ENCODE assay signal across 19 cellular contexts in the genomic region with DNA sequence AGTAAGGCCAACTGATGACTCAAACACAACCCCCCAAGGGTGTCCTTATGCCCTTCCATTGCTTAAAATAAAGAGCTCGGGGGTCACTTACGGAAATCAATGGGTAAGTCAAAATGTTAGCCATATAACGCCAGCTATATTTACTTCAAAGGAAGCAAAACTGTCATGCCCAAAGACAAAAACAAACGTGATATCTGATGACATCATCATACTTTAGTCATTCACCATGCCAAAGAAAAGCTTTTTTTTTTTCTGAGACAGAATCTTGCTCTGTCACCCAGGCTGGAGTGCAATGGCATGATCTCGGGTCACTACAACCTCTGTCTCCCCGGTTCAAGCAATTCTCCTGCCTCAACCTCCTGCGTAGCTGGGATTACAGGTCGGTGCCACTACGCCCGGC. TPM values are rescaled to one million over a fixed set of nuclear protein-coding genes. Genes with fewer than 3 reads are reported as not detected.
DNase-seq lines count a peak whose midpoint lies in the region; ATAC-seq, FAIRE-seq and TF ChIP-seq lines count a peak whose summit lies in the region.
"Had no signal": no experiment of that assay in that cellular context is flagged by ENCODE, and none has a peak within 500 bp of the region (broad histone marks: within the 10 kb centered on the region; RNA-seq: fewer than 3 reads in every experiment).

No MANE protein-coding gene starts in this region.

- no peak for TF ChIP-seq CTCF in HepG2 (CRISPR knock-in tag; IDR thresholded peaks at IDR 0.05)
- no peak for TF ChIP-seq CTCF in right lobe of liver (IDR thresholded peaks at IDR 0.05)
- TF ChIP-seq CTCF in PC-3 (conservative IDR thresholded peaks at IDR 0.05; ENCODE audit: low read depth, low read length), result no peak
- no peak for TF ChIP-seq CTCF in bronchial epithelial cell (IDR thresholded peaks at IDR 0.05; ENCODE audit: insufficient read depth, low read length, severe bottlenecking)
- TF ChIP-seq CTCF in adrenal gland (IDR thresholded peaks at IDR 0.05), result no peak

- H3K27me3 ChIP-seq in HepG2 (ENCODE audit: control insufficient read depth in 1 of 2, insufficient read depth in 2 of 2, low read length in 2 of 2), result peaks cover 3 to 13% of the 10 kb centered on the region in 2 experiments; a peak in 2 of 5 replicates
- no peaks in the 10 kb centered on the region for H3K27me3 ChIP-seq in right lobe of liver
- no peaks in the 10 kb centered on the region for H3K27me3 ChIP-seq in PC-3 (ENCODE audit: low read length)
- no peaks in the 10 kb centered on the region for H3K27me3 ChIP-seq in bronchial epithelial cell (ENCODE audit: control insufficient read depth, insufficient read depth, low read length)
- H3K27me3 ChIP-seq in adrenal gland, result no peaks in the 10 kb centered on the region

- no TSS peak for BruUV-seq in HepG2 (replicated peaks; lab: Mats Ljungman, UMichigan)
- no TSS peak for BruUV-seq in PC-3 (replicated peaks; lab: Mats Ljungman, UMichigan)

- H3K9ac ChIP-seq in HepG2 (ENCODE audit: insufficient read depth, low read depth, low read length) (no peak overlapping the region), PC-3 (ENCODE audit: low read length) (no peak overlapping the region)
- H3K9ac ChIP-seq: KMS-11 had no signal

- POLR2A ChIA-PET in HepG2 (lab: Yijun Ruan, JAX), result no interaction called here
- POLR2A ChIA-PET in PC-3 (lab: Charles Lee; ENCODE audit: unreplicated experiment), result no interaction called here

- H3K9me3 ChIP-seq in HepG2 (ENCODE audit: low read length) (no peaks in the 10 kb centered on the region), right lobe of liver (no peaks in the 10 kb centered on the region), PC-3 (ENCODE audit: low read length) (no peaks in the 10 kb centered on the region), adrenal gland (replicated peaks in 1 of 3) (no peaks in the 10 kb centered on the region)

- DNase-seq in HepG2 (ENCODE audit: low spot score) (no peak), right lobe of liver (no peak), PC-3 (peak; percentile 12), bronchial epithelial cell (ENCODE audit: low read depth) (peak; percentile 71), urothelium cell line (ENCODE audit: low spot score) (peak; percentile 9), adrenal gland (no peak), occipital lobe (lab: John Stamatoyannopoulos, UW) (no peak)
- no peak for DNase-seq in activated naive CD4-positive, alpha-beta T cell treated with anti-CD3 and anti-CD28 coated beads, Interleukin-2, amount 10 ng/mL, durations not matched to agents 7 days and 5 days
- DNase-seq: C1 segment of cervical spinal cord; Calu3; CD4-positive, alpha-beta T cell; DND-41; GF-D8; H9 had no signal

- no peaks in the 10 kb centered on the region for H3K4me1 ChIP-seq in HepG2 (ENCODE audit: insufficient read depth, low read length)
- no peaks in the 10 kb centered on the region for H3K4me1 ChIP-seq in right lobe of liver
- H3K4me1 ChIP-seq in PC-3 (ENCODE audit: insufficient read depth, low read length), result peaks cover 12% of the 10 kb centered on the region
- no peaks in the 10 kb centered on the region for H3K4me1 ChIP-seq in adrenal gland (replicated peaks in 1 of 2)

- H3F3A ChIP-seq in PC-3 (ENCODE audit: low read length, unreplicated experiment), result no peaks in the 10 kb centered on the region

- H3K4me2 ChIP-seq in HepG2 (ENCODE audit: low read depth, low read length), result no peak overlapping the region
- H3K4me2 ChIP-seq in PC-3 (ENCODE audit: low read length), result no peak overlapping the region
- H3K4me2 ChIP-seq: GM23338, KMS-11 had no signal

- no peaks in the 10 kb centered on the region for H3K36me3 Mint-ChIP-seq in activated naive CD4-positive, alpha-beta T cell treated with anti-CD3 and anti-CD28 coated beads, Interleukin-2, amount 10 ng/mL, durations not matched to agents 7 days and 5 days
- H3K36me3 Mint-ChIP-seq: IgD-negative memory B cell had no signal

- CTCF ChIA-PET in HepG2 (lab: Yijun Ruan, JAX; ENCODE audit: low intra/inter-chr PET ratio, low total read pairs), result no interaction called here
- CTCF ChIA-PET in PC-3 (lab: Charles Lee), result interaction anchor here (0.6 kb wide), 1 partner anchor 181 kb away, joined by 3 read pairs; no protein-coding TSS in a partner anchor
- CTCF ChIA-PET in activated naive CD4-positive, alpha-beta T cell treated with anti-CD3 and anti-CD28 coated beads, Interleukin-2, amount 10 ng/mL, durations not matched to agents 7 days and 5 days (lab: Charles Lee), result interaction anchor here (1.3 kb wide), 2 partner anchors 50 to 411 kb away, joined by 3 to 5 read pairs; no protein-coding TSS in a partner anchor

- peaks cover 15% of the 10 kb centered on the region for H3K27me3 Mint-ChIP-seq in activated naive CD4-positive, alpha-beta T cell treated with anti-CD3 and anti-CD28 coated beads, Interleukin-2, amount 10 ng/mL, durations not matched to agents 7 days and 5 days
- H3K27me3 Mint-ChIP-seq: B cell, IgD-negative memory B cell had no signal

- FAIRE-seq in HepG2 (lab: Jason Lieb, UNC) (no peak), bronchial epithelial cell (lab: Jason Lieb, UNC) (no peak), urothelium cell line (lab: Jason Lieb, UNC) (no peak)

- no peak for TF ChIP-seq POLR2A in HepG2 (IDR thresholded peaks at IDR 0.05; ENCODE audit: insufficient read depth in 1 of 2, low read depth in 2 of 2, low read length in 2 of 2)
- TF ChIP-seq POLR2A in right lobe of liver (IDR thresholded peaks at IDR 0.05), result no peak
- no peak for TF ChIP-seq POLR2A in adrenal gland (IDR thresholded peaks at IDR 0.05)

- H3K9me3 Mint-ChIP-seq in activated naive CD4-positive, alpha-beta T cell treated with anti-CD3 and anti-CD28 coated beads, Interleukin-2, amount 10 ng/mL, durations not matched to agents 7 days and 5 days, result no peaks in the 10 kb centered on the region
- H3K9me3 Mint-ChIP-seq: CD4-positive, alpha-beta T cell; GM23338; IgD-negative memory B cell had no signal

- H4K20me1 ChIP-seq in HepG2 (ENCODE audit: insufficient read depth, low read length), result no peaks in the 10 kb centered on the region
- no peaks in the 10 kb centered on the region for H4K20me1 ChIP-seq in PC-3 (ENCODE audit: low read length)

- no peak overlapping the region for H3K4me3 ChIP-seq in HepG2 (replicated peaks in 1 of 3; ENCODE audit: insufficient read depth in 1 of 3, low read depth in 2 of 3, low read length in 3 of 3)
- H3K4me3 ChIP-seq in right lobe of liver, result no peak overlapping the region
- H3K4me3 ChIP-seq in PC-3 (ENCODE audit: low read length), result no peak overlapping the region
- H3K4me3 ChIP-seq in bronchial epithelial cell (ENCODE audit: low read depth, low read length), result no peak overlapping the region
- no peak overlapping the region for H3K4me3 ChIP-seq in adrenal gland
- H3K4me3 ChIP-seq: GM23338 had no signal

- no peak overlapping the region for H2AFZ ChIP-seq in HepG2 (ENCODE audit: low read length)
- no peak overlapping the region for H2AFZ ChIP-seq in PC-3 (ENCODE audit: low read length)
- H2AFZ ChIP-seq: GM23338 had no signal

- H3K4me3 Mint-ChIP-seq in activated naive CD4-positive, alpha-beta T cell treated with anti-CD3 and anti-CD28 coated beads, Interleukin-2, amount 10 ng/mL, durations not matched to agents 7 days and 5 days, result no peak overlapping the region
- H3K4me3 Mint-ChIP-seq: B cell; CD4-positive, alpha-beta T cell; GM23338; H9; IgD-negative memory B cell had no signal

- no peaks in the 10 kb centered on the region for H3K9me2 ChIP-seq in PC-3 (replicated peaks; ENCODE audit: low read length)

- in situ Hi-C loops in HepG2 (cut with HindIII; ENCODE audit: extremely low pct_ligation_motif_present, low pct_unique_long_range_greater_than_20kb), result loop anchor here (10.0 kb wide), 1 partner anchor 350 kb away; no protein-coding TSS in a partner anchor

- H3K36me3 ChIP-seq in HepG2 (replicated peaks in 1 of 2; ENCODE audit: control insufficient read depth in 1 of 2, insufficient read depth in 2 of 2, low read length in 2 of 2), result no peaks in the 10 kb centered on the region
- no peaks in the 10 kb centered on the region for H3K36me3 ChIP-seq in right lobe of liver
- H3K36me3 ChIP-seq in PC-3 (ENCODE audit: low read depth, low read length), result no peaks in the 10 kb centered on the region
- H3K36me3 ChIP-seq in bronchial epithelial cell (ENCODE audit: control insufficient read depth, insufficient read depth, low read length), result no peaks in the 10 kb centered on the region
- no peaks in the 10 kb centered on the region for H3K36me3 ChIP-seq in adrenal gland (replicated peaks in 1 of 2)

- TF ChIP-seq RAD21 in HepG2 (CRISPR knock-in tag; IDR thresholded peaks at IDR 0.05), result no peak

- ATAC-seq in HepG2 (no peak), right lobe of liver (no peak), PC-3 (no peak)
- ATAC-seq: GM23338 had no signal

- no peak overlapping the region for H3K27ac ChIP-seq in HepG2 (ENCODE audit: extremely low read length, insufficient read depth, low read length)
- no peak overlapping the region for H3K27ac ChIP-seq in right lobe of liver
- no peak overlapping the region for H3K27ac ChIP-seq in PC-3 (ENCODE audit: low read length)
- H3K27ac ChIP-seq in adrenal gland, result no peak overlapping the region
- H3K27ac ChIP-seq: HL-60, KMS-11 had no signal

- no peak for TF ChIP-seq EP300 in HepG2 (IDR thresholded peaks at IDR 0.05; ENCODE audit: low read depth in 2 of 2, low read length in 2 of 2)
- no peak for TF ChIP-seq EP300 in HepG2 (CRISPR knock-in tag; IDR thresholded peaks at IDR 0.05; ENCODE audit: borderline replicate concordance)

- intact Hi-C loops in HepG2 (cut with micrococcal nuclease; ENCODE audit: unreplicated experiment) (no loop called here), right lobe of liver (cut with DNase I) (no loop called here), PC-3 (cut with micrococcal nuclease) (no loop called here), adrenal gland (cut with DNase I) (loop anchor here in 1 of 2 donors (5.0 kb wide), 1 partner anchor 347 kb away; no protein-coding TSS in a partner anchor)

- WGBS in HepG2 (ENCODE audit: low lambda C conversion rate), result 48% methylated on average over 8 of the region's 10 CpGs
- WGBS in right lobe of liver (ENCODE audit: insufficient coverage, low coverage, low lambda C conversion rate, missing lambda C conversion rate), result 80% methylated on average over 5 of the region's 10 CpGs
- 72 to 86% (median 82%) methylated on average over 10 of the region's 10 CpGs for WGBS in adrenal gland, 4 donors

- H3K79me2 ChIP-seq in HepG2 (ENCODE audit: insufficient read depth, low read length), result no peaks in the 10 kb centered on the region
- H3K79me2 ChIP-seq in PC-3 (ENCODE audit: low read length), result no peaks in the 10 kb centered on the region

- H3K27ac Mint-ChIP-seq in activated naive CD4-positive, alpha-beta T cell treated with anti-CD3 and anti-CD28 coated beads, Interleukin-2, amount 10 ng/mL, durations not matched to agents 7 days and 5 days, result no peak overlapping the region
- H3K27ac Mint-ChIP-seq: B cell; CD4-positive, alpha-beta T cell; GM23338; H9; IgD-negative memory B cell had no signal

- H3K4me1 Mint-ChIP-seq in activated naive CD4-positive, alpha-beta T cell treated with anti-CD3 and anti-CD28 coated beads, Interleukin-2, amount 10 ng/mL, durations not matched to agents 7 days and 5 days, result no peaks in the 10 kb centered on the region

RNA-seq across cellular contexts. Expression of a gene that starts 47.7 kb away (rescaled TPM):
- 48.6 and 84.4 TPM in 2 replicates for total RNA-seq in HepG2 (2016; rRNA removed; fragmentation: Illumina TruSeq; extraction: Trizol)
- total RNA-seq in HepG2 (2016; cell fraction: cytosol; rRNA removed; fragmentation: Illumina TruSeq; extraction: Trizol; ENCODE audit: low read depth), result 9.4 and 11.7 TPM in 2 replicates
- total RNA-seq in HepG2 (2016; cell fraction: insoluble cytoplasmic fraction; rRNA removed; fragmentation: Illumina TruSeq; extraction: Trizol), result 49.0 and 80.4 TPM in 2 replicates
- total RNA-seq in HepG2 (2016; cell fraction: membrane; rRNA removed; fragmentation: Illumina TruSeq; extraction: Trizol), result 18.2 and 23.9 TPM in 2 replicates
- 88.0 and 105 TPM in 2 replicates for total RNA-seq in HepG2 (2016; cell fraction: nucleus; rRNA removed; fragmentation: Illumina TruSeq; extraction: Trizol)
- polyA plus RNA-seq in HepG2 (2011; rRNA removed), result 155 and 186 TPM in 2 replicates
- polyA plus RNA-seq in HepG2 (2011; cell fraction: cytosol; rRNA removed), result 29.9 and 67.8 TPM in 2 replicates
- polyA plus RNA-seq in HepG2 (2011; cell fraction: nucleus; rRNA removed), result 12.9 and 36.4 TPM in 2 replicates
- 147 and 186 TPM in 2 replicates for polyA plus RNA-seq in HepG2 (2012)
- 8.7 and 9.0 TPM in 2 replicates for polyA plus RNA-seq in HepG2 (2016; cell fraction: cytosol; fragmentation: Illumina TruSeq; extraction: Trizol; ENCODE audit: low read depth)
- 58.1 and 58.6 TPM in 2 replicates for polyA plus RNA-seq in HepG2 (2016; cell fraction: insoluble cytoplasmic fraction; fragmentation: Illumina TruSeq; extraction: Trizol; ENCODE audit: low read depth)
- polyA plus RNA-seq in HepG2 (2016; cell fraction: membrane; fragmentation: Illumina TruSeq; extraction: Trizol; ENCODE audit: low read depth), result 16.3 and 18.5 TPM in 2 replicates
- polyA plus RNA-seq in HepG2 (2016; cell fraction: nucleus; fragmentation: Illumina TruSeq; extraction: Trizol; ENCODE audit: insufficient read depth, low read depth), result 135 and 141 TPM in 2 replicates
- polyA minus RNA-seq in HepG2 (2011; rRNA and poly(A)+ RNA removed; ENCODE audit: low replicate concordance), result 28.6 and 108 TPM in 2 replicates
- 100 and 145 TPM in 2 replicates for polyA minus RNA-seq in HepG2 (2011; cell fraction: cytosol; rRNA and poly(A)+ RNA removed)
- 50.2 and 78.9 TPM in 2 replicates for polyA minus RNA-seq in HepG2 (2011; cell fraction: nucleus; rRNA and poly(A)+ RNA removed)
- 100 to 1,000 TPM in 2 of 6 experiments, 10 to 100 TPM in 4; 58.9 to 126 (median 82.1) TPM for total RNA-seq in right lobe of liver
- 38.4 and 43.0 TPM in 2 replicates for total RNA-seq in PC-3 (2014; rRNA removed)
- 55.3 and 73.6 TPM in 2 replicates for total RNA-seq in bronchial epithelial cell
- 100 to 1,000 TPM in 1 of 8 donors, 10 to 100 TPM in 7; 27.2 to 121 (median 42.6) TPM for total RNA-seq in adrenal gland
- polyA plus RNA-seq in adrenal gland, result 100 to 1,000 TPM in 1 of 3 donors, 10 to 100 TPM in 2; 18.3 to 317 (median 21.0) TPM
- total RNA-seq in occipital lobe, result 159 TPM

Comparison
In these comparisons a context has a peak if more than half of its experiments do, and no peak if none do; other contexts are left out.
1. DNase-seq: peak in PC-3 (single experiment), bronchial epithelial cell (single experiment) and urothelium cell line (single experiment); none in HepG2 (single experiment), right lobe of liver (0 of 3), adrenal gland (0 of 7), occipital lobe (single experiment) and activated naive CD4-positive, alpha-beta T cell treated with anti-CD3 and anti-CD28 coated beads, Interleukin-2, amount 10 ng/mL, durations not matched to agents 7 days and 5 days (single experiment).